Comparison of ENCODE assay signal across 34 cellular contexts in genomic region chr22:23621082-23621780, GRCh38. TPM values are rescaled to one million over a fixed set of nuclear protein-coding genes. Genes with fewer than 3 reads are reported as not detected.
"Had no signal": no experiment of that assay in that cellular context is flagged by ENCODE, and none has a peak within 500 bp of the region (broad histone marks: within the 10 kb centered on the region; RNA-seq: fewer than 3 reads in every experiment).

No MANE protein-coding gene starts in this region.

- H3K4me2 ChIP-seq: smooth muscle cell had no signal

- H3K4me1 Mint-ChIP-seq: central memory CD8-positive, alpha-beta T cell; nephron; stimulated activated memory B cell treated with anti-CD40 and anti-IgM and Interleukin-4, amounts not matched to agents 10 μg/mL and 1 μg/mL and 100 μg/mL, for 72 hours; stimulated activated naive CD8-positive, alpha-beta T cell treated with anti-CD3 and anti-CD28 coated beads, Interleukin-15, amount 100 ng/mL, for 72 hours had no signal

- H3K4me3 ChIP-seq: breast epithelium, esophagus muscularis mucosa, heart right ventricle, left lung, lung, ovary, prostate gland, sigmoid colon, smooth muscle cell, upper lobe of right lung had no signal

- DNase-seq: activated CD4-positive, alpha-beta T cell treated with anti-CD3 and anti-CD28 coated beads for 4 hours; activated CD4-positive, alpha-beta T cell treated with anti-CD3 and anti-CD28 coated beads, Interleukin-2, amount 50 U/mL, for 4 hours; activated naive CD4-positive, alpha-beta T cell; activated T-cell treated with anti-CD3 and anti-CD28 coated beads for 4 hours; activated T-cell treated with anti-CD3 and anti-CD28 coated beads, Interleukin-2, amount 50 U/mL, for 72 hours; dermis blood vessel endothelial cell; effector CD4-positive, alpha-beta T cell; foreskin keratinocyte; heart right ventricle; kidney glomerular epithelial cell; left lung; ovary; retina; sigmoid colon; stimulated activated CD4-positive, alpha-beta T cell treated with anti-CD3 and anti-CD28 coated beads, Interleukin-1b, Interleukin-23, amount 100 ng/mL, for 48 hours; stimulated activated CD4-positive, alpha-beta T cell treated with anti-CD3 and anti-CD28 coated beads, Interleukin-4, amount 100 ng/mL, for 4 hours; stimulated activated CD8-positive, alpha-beta memory T cell treated with anti-CD3 and anti-CD28 coated beads, Interleukin-4, amount 100 ng/mL, for 48 hours; stimulated activated naive CD8-positive, alpha-beta T cell treated with anti-CD3 and anti-CD28 coated beads, Interleukin-15, amount 100 ng/mL, for 72 hours; substantia nigra; T-helper 9 cell; upper lobe of right lung had no signal

- H3K9me3 Mint-ChIP-seq: activated naive CD4-positive, alpha-beta T cell treated with anti-CD3 and anti-CD28 coated beads, Interleukin-2, amount 50 U/mL, for 72 hours; activated T-cell treated with anti-CD3 and anti-CD28 coated beads, Interleukin-2, amount 50 U/mL, for 72 hours; central memory CD8-positive, alpha-beta T cell; nephron; stimulated activated memory B cell treated with anti-CD40 and anti-IgM and Interleukin-4, amounts not matched to agents 10 μg/mL and 1 μg/mL and 100 μg/mL, for 72 hours; stimulated activated naive CD8-positive, alpha-beta T cell treated with anti-CD3 and anti-CD28 coated beads, Interleukin-15, amount 100 ng/mL, for 72 hours had no signal

- H3K4me1 ChIP-seq: breast epithelium, esophagus muscularis mucosa, foreskin keratinocyte, heart right ventricle, left lung, prostate gland, sigmoid colon, upper lobe of right lung had no signal

- ATAC-seq: activated naive CD4-positive, alpha-beta T cell treated with anti-CD3 and anti-CD28 coated beads, Interleukin-2, amount 50 U/mL, for 72 hours; activated T-cell treated with anti-CD3 and anti-CD28 coated beads, Interleukin-2, amount 50 U/mL, for 72 hours; foreskin keratinocyte; heart right ventricle; left lung; stimulated activated memory B cell treated with anti-CD40 and anti-IgM and Interleukin-4, amounts not matched to agents 10 μg/mL and 1 μg/mL and 100 μg/mL, for 72 hours; stimulated activated naive CD8-positive, alpha-beta T cell treated with anti-CD3 and anti-CD28 coated beads, Interleukin-15, amount 100 ng/mL, for 72 hours; upper lobe of right lung had no signal

- H3K27me3 Mint-ChIP-seq: central memory CD8-positive, alpha-beta T cell; stimulated activated memory B cell treated with anti-CD40 and anti-IgM and Interleukin-4, amounts not matched to agents 10 μg/mL and 1 μg/mL and 100 μg/mL, for 72 hours; stimulated activated naive CD8-positive, alpha-beta T cell treated with anti-CD3 and anti-CD28 coated beads, Interleukin-15, amount 100 ng/mL, for 72 hours had no signal

- H3K36me3 ChIP-seq: breast epithelium, ovary, prostate gland, upper lobe of right lung had no signal

- H3K27ac Mint-ChIP-seq: activated T-cell treated with anti-CD3 and anti-CD28 coated beads, Interleukin-2, amount 50 U/mL, for 72 hours; nephron; stimulated activated memory B cell treated with anti-CD40 and anti-IgM and Interleukin-4, amounts not matched to agents 10 μg/mL and 1 μg/mL and 100 μg/mL, for 72 hours; stimulated activated naive CD8-positive, alpha-beta T cell treated with anti-CD3 and anti-CD28 coated beads, Interleukin-15, amount 100 ng/mL, for 72 hours had no signal

- H3K36me3 Mint-ChIP-seq: activated naive CD4-positive, alpha-beta T cell treated with anti-CD3 and anti-CD28 coated beads, Interleukin-2, amount 50 U/mL, for 72 hours had no signal

- H3K27me3 ChIP-seq: breast epithelium, esophagus muscularis mucosa, heart right ventricle, left lung, ovary, sigmoid colon, upper lobe of right lung had no signal

- H3K27ac ChIP-seq: breast epithelium, esophagus muscularis mucosa, foreskin keratinocyte, heart right ventricle, left lung, ovary, prostate gland, sigmoid colon, upper lobe of right lung, VCaP had no signal

- FAIRE-seq: TTC549 had no signal

- H3K4me3 Mint-ChIP-seq: activated T-cell treated with anti-CD3 and anti-CD28 coated beads, Interleukin-2, amount 50 U/mL, for 72 hours; central memory CD8-positive, alpha-beta T cell; nephron; stimulated activated memory B cell treated with anti-CD40 and anti-IgM and Interleukin-4, amounts not matched to agents 10 μg/mL and 1 μg/mL and 100 μg/mL, for 72 hours; stimulated activated naive CD8-positive, alpha-beta T cell treated with anti-CD3 and anti-CD28 coated beads, Interleukin-15, amount 100 ng/mL, for 72 hours had no signal

- H3K9me3 ChIP-seq: breast epithelium, esophagus muscularis mucosa, left lung, ovary, prostate gland, sigmoid colon, upper lobe of right lung had no signal

RNA-seq across cellular contexts. Expression of gene DRICH1, which starts 10.9 kb away (rescaled TPM):
- total RNA-seq: heart right ventricle, smooth muscle cell had no signal
- polyA plus RNA-seq: smooth muscle cell had no signal

RNA-seq across cellular contexts. Expression of gene IGLL1, which starts 41.1 kb away (rescaled TPM):
- total RNA-seq: activated naive CD4-positive, alpha-beta T cell treated with anti-CD3 and anti-CD28 coated beads, Interleukin-2, amount 50 U/mL, for 72 hours; activated T-cell treated with anti-CD3 and anti-CD28 coated beads, Interleukin-2, amount 50 U/mL, for 72 hours; breast epithelium; dermis blood vessel endothelial cell; esophagus muscularis mucosa; foreskin keratinocyte; heart right ventricle; left lung; mesenteric fat pad; mucosa of gallbladder; sigmoid colon; smooth muscle cell; upper lobe of right lung had no signal
- polyA plus RNA-seq: foreskin keratinocyte, heart right ventricle, ovary, sigmoid colon, smooth muscle cell had no signal
